In genomic region chrX:16807548-16807947, GRCh38 we compare ENCODE assay signal across 8 cellular contexts. TPM values are rescaled to one million over a fixed set of nuclear protein-coding genes. Genes with fewer than 3 reads are reported as not detected.
DNase-seq lines count a peak whose midpoint lies in the region; ATAC-seq, FAIRE-seq and TF ChIP-seq lines count a peak whose summit lies in the region.

No MANE protein-coding gene starts in this region.

- POLR2A ChIA-PET in HEK293T (lab: Yijun Ruan, JAX) = interaction anchor here (1.0 to 1.6 kb wide), 3 partner anchors 20 to 88 kb away, joined by 5 to 10 read pairs (median 6); partner anchors contain the start of gene SYAP1
- POLR2A ChIA-PET in HepG2 (lab: Yijun Ruan, JAX) = interaction anchor here (1.3 to 2.1 kb wide), 3 partner anchors 22 to 88 kb away, joined by 6 to 16 read pairs (median 6); partner anchors contain the start of genes SYAP1 and TXLNG

- CTCF ChIA-PET in HEK293T (lab: Yijun Ruan, JAX) = interaction anchor here (0.7 to 1.2 kb wide), 3 partner anchors 11 to 17 kb away, joined by 3 to 6 read pairs (median 3); no protein-coding TSS in a partner anchor
- CTCF ChIA-PET in HepG2 (lab: Yijun Ruan, JAX; ENCODE audit: low intra/inter-chr PET ratio, low total read pairs) = no interaction called here

- no peaks in the 10 kb centered on the region for H3K4me1 ChIP-seq in breast epithelium
- peaks cover 18% of the 10 kb centered on the region for H3K4me1 ChIP-seq in HepG2 (ENCODE audit: insufficient read depth, low read length)

- H3K9me3 ChIP-seq in breast epithelium (no peaks in the 10 kb centered on the region), HepG2 (ENCODE audit: low read length) (no peaks in the 10 kb centered on the region)

- H3K4me3 ChIP-seq in breast epithelium = peak overlapping the region in 1 of 3 donors; percentile 56
- peak overlapping the region in 2 of 3 experiments; percentile 16 to 40; a peak in 1 of 6 replicates for H3K4me3 ChIP-seq in HepG2 (replicated peaks in 1 of 3; ENCODE audit: insufficient read depth in 1 of 3, low read depth in 2 of 3, low read length in 3 of 3)

- peak overlapping the region; percentile 42 for H3K4me2 ChIP-seq in HepG2 (ENCODE audit: low read depth, low read length)

- in situ Hi-C loops in ACHN (cut with HindIII; ENCODE audit: low pct_ligation_motif_present, low pct_unique_long_range_greater_than_20kb, low sequenced_read_pairs) = no loop called here
- in situ Hi-C loops in HepG2 (cut with HindIII; ENCODE audit: extremely low pct_ligation_motif_present, low pct_unique_long_range_greater_than_20kb) = no loop called here

- no peak for TF ChIP-seq EP300 in HepG2 (IDR thresholded peaks at IDR 0.05; ENCODE audit: low read depth in 2 of 2, low read length in 2 of 2)
- TF ChIP-seq EP300 in HepG2 (CRISPR knock-in tag; IDR thresholded peaks at IDR 0.05; ENCODE audit: borderline replicate concordance) = no peak

- intact Hi-C loops in breast epithelium (cut with DNase I; ENCODE audit: low total_unique reads) (no loop called here), HepG2 (cut with micrococcal nuclease; ENCODE audit: unreplicated experiment) (no loop called here)

- ATAC-seq in HepG2 (peak; percentile 70), GM21528 (IDR thresholded peaks at IDR 0.05; ENCODE audit: low FRiP score, unreplicated experiment) (no peak), HG02642 (IDR thresholded peaks at IDR 0.05; ENCODE audit: poor library complexity, unreplicated experiment) (no peak)

- H3K36me3 ChIP-seq in breast epithelium (no peaks in the 10 kb centered on the region), HepG2 (replicated peaks in 1 of 2; ENCODE audit: control insufficient read depth in 1 of 2, insufficient read depth in 2 of 2, low read length in 2 of 2) (no peaks in the 10 kb centered on the region)

- H3K27ac ChIP-seq in breast epithelium = peak overlapping the region; percentile 9 to 50
- peak overlapping the region; percentile 48 for H3K27ac ChIP-seq in HepG2 (ENCODE audit: extremely low read length, insufficient read depth, low read length)

- TF ChIP-seq POLR2A in breast epithelium (IDR thresholded peaks at IDR 0.05) (no peak), HepG2 (IDR thresholded peaks at IDR 0.05; ENCODE audit: insufficient read depth in 1 of 2, low read depth in 2 of 2, low read length in 2 of 2) (no peak)

- peaks cover 2% of the 10 kb centered on the region for H4K20me1 ChIP-seq in HepG2 (ENCODE audit: insufficient read depth, low read length)

- peak; percentile 43 for DNase-seq in ACHN
- peak; percentile 54 for DNase-seq in HEK293T (ENCODE audit: extremely low spot score)
- no peak for DNase-seq in breast epithelium (ENCODE audit: low spot score in 2 of 2)
- DNase-seq in HepG2 (ENCODE audit: low spot score) = no peak
- no peak for DNase-seq in GF-D8 (lab: John Stamatoyannopoulos, UW)
- no peak for DNase-seq in globus pallidus (ENCODE audit: low spot score)

- H3K79me2 ChIP-seq in HepG2 (ENCODE audit: insufficient read depth, low read length) = peaks cover 55% of the 10 kb centered on the region

- no peak for FAIRE-seq in HepG2 (lab: Jason Lieb, UNC)

- no peak overlapping the region for H2AFZ ChIP-seq in HepG2 (ENCODE audit: low read length)

- H3K27me3 ChIP-seq in breast epithelium (no peaks in the 10 kb centered on the region), HepG2 (ENCODE audit: control insufficient read depth in 1 of 2, insufficient read depth in 2 of 2, low read length in 2 of 2) (no peaks in the 10 kb centered on the region)

- no peak for TF ChIP-seq RAD21 in HepG2 (CRISPR knock-in tag; IDR thresholded peaks at IDR 0.05)

- H3K9ac ChIP-seq in HepG2 (ENCODE audit: insufficient read depth, low read depth, low read length) = 0 out of 2 replicates have a peak overlapping the region, but pooled peaks have one; percentile 40

- TF ChIP-seq CTCF in breast epithelium (IDR thresholded peaks at IDR 0.05) (no peak), HepG2 (CRISPR knock-in tag; IDR thresholded peaks at IDR 0.05) (no peak)

- no TSS peak for BruUV-seq in HepG2 (replicated peaks; lab: Mats Ljungman, UMichigan)

TF ChIP-seq in HEK293T, 16 proteins besides CTCF, POLR2A, EP300 and RAD21:
- no peak for TF ChIP-seq FOXA1 (IDR thresholded peaks at IDR 0.05)
- no peak for TF ChIP-seq SP1 (IDR thresholded peaks at IDR 0.05)
- no peak for TF ChIP-seq ELF4 (IDR thresholded peaks at IDR 0.05)
- TF ChIP-seq FOXM1 (IDR thresholded peaks at IDR 0.05; ENCODE audit: borderline replicate concordance) = no peak
- TF ChIP-seq FOXK2 (IDR thresholded peaks at IDR 0.05) = no peak

TF ChIP-seq in HepG2, 621 proteins besides CTCF, POLR2A, EP300 and RAD21 (continues in another document):
- no peak for TF ChIP-seq ZNF12 (CRISPR knock-in tag; IDR thresholded peaks at IDR 0.05)
- TF ChIP-seq BRD4 (CRISPR knock-in tag; IDR thresholded peaks at IDR 0.05) = no peak
- TF ChIP-seq BCL6 (CRISPR knock-in tag; IDR thresholded peaks at IDR 0.05) = 0 out of 2 replicates have a peak, but pooled peaks have one; percentile 19
- 0 out of 2 replicates have a peak, but pooled peaks have one; percentile 6 for TF ChIP-seq THAP11 (CRISPR knock-in tag; IDR thresholded peaks at IDR 0.05)
- no peak for TF ChIP-seq ZNF639 (CRISPR knock-in tag; conservative IDR thresholded peaks at IDR 0.05)
- TF ChIP-seq CERS6 (CRISPR knock-in tag; IDR thresholded peaks at IDR 0.05) = no peak
- no peak for TF ChIP-seq PPARG (CRISPR knock-in tag; conservative IDR thresholded peaks at IDR 0.05)
- TF ChIP-seq TIGD3 (CRISPR knock-in tag; IDR thresholded peaks at IDR 0.05; ENCODE audit: borderline replicate concordance) = no peak
- no peak for TF ChIP-seq PHB2 (IDR thresholded peaks at IDR 0.05; ENCODE audit: partially characterized antibody)
- no peak for TF ChIP-seq CHCHD3 (CRISPR knock-in tag; IDR thresholded peaks at IDR 0.05)
- no peak for TF ChIP-seq SMC3 (IDR thresholded peaks at IDR 0.05; ENCODE audit: low read length)

RNA-seq across cellular contexts. Expression of gene TXLNG, which starts 21.3 kb away (rescaled TPM):
- total RNA-seq in breast epithelium = 10 to 100 TPM; 23.7 to 31.5 (median 25.2) TPM
- 13.1 and 17.8 TPM in 2 replicates for total RNA-seq in HepG2 (2016; rRNA removed; fragmentation: Illumina TruSeq; extraction: Trizol)
- 1.6 and 2.4 TPM in 2 replicates for total RNA-seq in HepG2 (2016; cell fraction: cytosol; rRNA removed; fragmentation: Illumina TruSeq; extraction: Trizol; ENCODE audit: low read depth)
- total RNA-seq in HepG2 (2016; cell fraction: insoluble cytoplasmic fraction; rRNA removed; fragmentation: Illumina TruSeq; extraction: Trizol) = 13.0 and 18.0 TPM in 2 replicates
- 6.0 and 6.6 TPM in 2 replicates for total RNA-seq in HepG2 (2016; cell fraction: membrane; rRNA removed; fragmentation: Illumina TruSeq; extraction: Trizol)
- total RNA-seq in HepG2 (2016; cell fraction: nucleus; rRNA removed; fragmentation: Illumina TruSeq; extraction: Trizol) = 9.1 and 10.1 TPM in 2 replicates
- 13.4 and 15.5 TPM in 2 replicates for polyA plus RNA-seq in HepG2 (2011; rRNA removed)
- polyA plus RNA-seq in HepG2 (2011; cell fraction: cytosol; rRNA removed) = 6.4 and 10.9 TPM in 2 replicates
- 7.6 and 12.0 TPM in 2 replicates for polyA plus RNA-seq in HepG2 (2011; cell fraction: nucleus; rRNA removed)
- 11.8 and 13.5 TPM in 2 replicates for polyA plus RNA-seq in HepG2 (2012)
- 0.61 and 0.70 TPM in 2 replicates for polyA plus RNA-seq in HepG2 (2016; cell fraction: cytosol; fragmentation: Illumina TruSeq; extraction: Trizol; ENCODE audit: low read depth)
- polyA plus RNA-seq in HepG2 (2016; cell fraction: insoluble cytoplasmic fraction; fragmentation: Illumina TruSeq; extraction: Trizol; ENCODE audit: low read depth) = 18.7 and 19.3 TPM in 2 replicates
- polyA plus RNA-seq in HepG2 (2016; cell fraction: membrane; fragmentation: Illumina TruSeq; extraction: Trizol; ENCODE audit: low read depth) = 2.4 and 3.2 TPM in 2 replicates
- polyA plus RNA-seq in HepG2 (2016; cell fraction: nucleus; fragmentation: Illumina TruSeq; extraction: Trizol; ENCODE audit: insufficient read depth, low read depth) = 18.0 and 18.4 TPM in 2 replicates
- polyA minus RNA-seq in HepG2 (2011; rRNA and poly(A)+ RNA removed; ENCODE audit: low replicate concordance) = 5.1 and 21.6 TPM in 2 replicates
- polyA minus RNA-seq in HepG2 (2011; cell fraction: cytosol; rRNA and poly(A)+ RNA removed) = 6.6 and 8.6 TPM in 2 replicates
- polyA minus RNA-seq in HepG2 (2011; cell fraction: nucleus; rRNA and poly(A)+ RNA removed) = 8.1 and 11.6 TPM in 2 replicates

Comparison
In these comparisons a context has a peak if more than half of its experiments do, and no peak if none do; other contexts are left out.
1. DNase-seq: peak in ACHN (single experiment) and HEK293T (single experiment); none in breast epithelium (0 of 2), HepG2 (single experiment), GF-D8 (single experiment) and globus pallidus (single experiment).